In the genomic region with DNA sequence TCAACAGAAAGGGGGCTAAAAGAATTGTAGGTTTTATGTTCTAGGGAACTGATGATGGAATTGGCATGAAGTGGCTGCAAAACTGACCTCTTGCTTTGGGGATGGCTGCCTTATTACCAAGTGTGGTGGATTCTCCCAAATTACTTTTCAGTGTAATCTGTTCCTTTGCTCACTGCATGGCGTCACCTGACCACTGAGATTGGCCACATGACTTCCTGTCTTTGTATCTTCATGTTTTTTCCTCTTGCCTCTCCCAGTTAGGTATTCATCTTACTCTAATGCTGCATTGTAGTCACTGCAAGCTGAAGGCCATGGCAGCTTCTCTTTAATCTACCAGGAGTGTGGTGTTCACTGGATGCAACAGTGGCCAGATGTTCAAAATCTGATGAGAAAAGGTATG, we compare ENCODE assay signal across 29 cellular contexts.
"Had no signal": no experiment of that assay in that cellular context is flagged by ENCODE, and none has a peak within 500 bp of the region (broad histone marks: within the 10 kb centered on the region; RNA-seq: fewer than 3 reads in every experiment).

No MANE protein-coding gene starts in this region.

- H3K27me3 ChIP-seq: ascending aorta, breast epithelium, cardiac muscle cell, colonic mucosa, esophagus squamous epithelium, gastroesophageal sphincter, heart right ventricle, hepatocyte had no signal

- H3K4me1 ChIP-seq: ascending aorta, breast epithelium, colonic mucosa, esophagus squamous epithelium, gastroesophageal sphincter, heart right ventricle had no signal

- H3K27ac ChIP-seq: ascending aorta, breast epithelium, cardiac muscle cell, colonic mucosa, epithelial cell of prostate, esophagus squamous epithelium, gastroesophageal sphincter, heart right ventricle, hepatocyte had no signal

- H3K4me2 ChIP-seq: hepatocyte had no signal

- H3K4me1 Mint-ChIP-seq: brain had no signal

- H3K79me2 ChIP-seq: hepatocyte had no signal

- H3K9me3 ChIP-seq: ascending aorta, breast epithelium, colonic mucosa, esophagus squamous epithelium, gastroesophageal sphincter, heart right ventricle had no signal

- H3K27ac Mint-ChIP-seq: activated naive CD4-positive, alpha-beta T cell treated with anti-CD3 and anti-CD28 coated beads, Interleukin-2, amount 10 ng/mL, durations not matched to agents 7 days and 5 days; activated naive CD4-positive, alpha-beta T cell treated with anti-CD3 and anti-CD28 coated beads, Interleukin-2, amount 50 U/mL, for 72 hours; activated naive CD8-positive, alpha-beta T cell treated with anti-CD3 and anti-CD28 coated beads, Interleukin-2, amount 10 ng/mL, durations not matched to agents 7 days and 5 days; activated T-cell treated with anti-CD3 and anti-CD28 coated beads, Interleukin-2, amount 50 U/mL, for 24 hours; activated T-cell treated with anti-CD3 and anti-CD28 coated beads, Interleukin-2, amount 50 U/mL, for 72 hours; brain had no signal

- ATAC-seq: activated naive CD4-positive, alpha-beta T cell treated with anti-CD3 and anti-CD28 coated beads, Interleukin-2, amount 50 U/mL, for 72 hours; activated T-cell treated with anti-CD3 and anti-CD28 coated beads, Interleukin-2, amount 50 U/mL, for 72 hours; gastroesophageal sphincter; heart right ventricle had no signal

- H3K36me3 ChIP-seq: ascending aorta, breast epithelium, cardiac muscle cell, colonic mucosa, esophagus squamous epithelium, gastroesophageal sphincter, heart right ventricle had no signal

- H2AFZ ChIP-seq: hepatocyte had no signal

- FAIRE-seq: endometrium, endothelial cell of umbilical vein had no signal

- H3K4me3 ChIP-seq: ascending aorta, breast epithelium, cardiac muscle cell, colonic mucosa, esophagus squamous epithelium, gastroesophageal sphincter, heart right ventricle, hepatocyte had no signal

- DNase-seq: activated CD4-positive, alpha-beta T cell treated with anti-CD3 and anti-CD28 coated beads for 1 hour; activated CD4-positive, alpha-beta T cell treated with anti-CD3 and anti-CD28 coated beads for 48 hours; activated CD4-positive, alpha-beta T cell treated with anti-CD3 and anti-CD28 coated beads, Interleukin-2, amount 50 U/mL, for 48 hours; activated CD8-positive, alpha-beta memory T cell treated with anti-CD3 and anti-CD28 coated beads, Interleukin-2, amount 50 U/mL, for 48 hours; activated gamma-delta T cell; activated naive CD4-positive, alpha-beta T cell; activated naive CD4-positive, alpha-beta T cell treated with anti-CD3 and anti-CD28 coated beads, Interleukin-2, amount 10 ng/mL, durations not matched to agents 7 days and 5 days; activated naive CD8-positive, alpha-beta T cell treated with anti-CD3 and anti-CD28 coated beads, Interleukin-2, amount 10 ng/mL, durations not matched to agents 7 days and 5 days; activated T-cell treated with anti-CD3 and anti-CD28 coated beads for 4 hours; activated T-cell treated with anti-CD3 and anti-CD28 coated beads, Interleukin-2, amount 50 U/mL, for 24 hours; activated T-cell treated with anti-CD3 and anti-CD28 coated beads, Interleukin-2, amount 50 U/mL, for 72 hours; central memory CD4-positive, alpha-beta T cell; cerebellar nuclear complex; colonic mucosa; effector CD8-positive, alpha-beta T cell; esophagus squamous epithelium; foreskin melanocyte; heart right ventricle; T-helper 2 cell had no signal

- H3K4me3 Mint-ChIP-seq: activated naive CD4-positive, alpha-beta T cell treated with anti-CD3 and anti-CD28 coated beads, Interleukin-2, amount 10 ng/mL, durations not matched to agents 7 days and 5 days; activated naive CD8-positive, alpha-beta T cell treated with anti-CD3 and anti-CD28 coated beads, Interleukin-2, amount 10 ng/mL, durations not matched to agents 7 days and 5 days; activated T-cell treated with anti-CD3 and anti-CD28 coated beads, Interleukin-2, amount 50 U/mL, for 24 hours; activated T-cell treated with anti-CD3 and anti-CD28 coated beads, Interleukin-2, amount 50 U/mL, for 72 hours; brain had no signal

- H3K9me3 Mint-ChIP-seq: activated naive CD4-positive, alpha-beta T cell treated with anti-CD3 and anti-CD28 coated beads, Interleukin-2, amount 10 ng/mL, durations not matched to agents 7 days and 5 days; activated T-cell treated with anti-CD3 and anti-CD28 coated beads, Interleukin-2, amount 50 U/mL, for 24 hours; activated T-cell treated with anti-CD3 and anti-CD28 coated beads, Interleukin-2, amount 50 U/mL, for 72 hours had no signal

- H3K36me3 Mint-ChIP-seq: activated naive CD4-positive, alpha-beta T cell treated with anti-CD3 and anti-CD28 coated beads, Interleukin-2, amount 10 ng/mL, durations not matched to agents 7 days and 5 days; activated naive CD4-positive, alpha-beta T cell treated with anti-CD3 and anti-CD28 coated beads, Interleukin-2, amount 50 U/mL, for 72 hours; activated naive CD8-positive, alpha-beta T cell treated with anti-CD3 and anti-CD28 coated beads, Interleukin-2, amount 10 ng/mL, durations not matched to agents 7 days and 5 days; brain had no signal
